ENCODE assay signal across 29 cellular contexts in genomic region chr20:44709797-44710196, GRCh38. TPM values are rescaled to one million over a fixed set of nuclear protein-coding genes. Genes with fewer than 3 reads are reported as not detected.
"Had no signal": no experiment of that assay in that cellular context is flagged by ENCODE, and none has a peak within 500 bp of the region (broad histone marks: within the 10 kb centered on the region; RNA-seq: fewer than 3 reads in every experiment).

No MANE protein-coding gene starts in this region.

- H3K9me3 Mint-ChIP-seq: activated B cell treated with CpG ODN at 0.5 μM for 24 hours; activated CD4-positive, alpha-beta memory T cell treated with anti-CD3 and anti-CD28 coated beads for 36 hours; activated CD4-positive, alpha-beta T cell treated with anti-CD3 and anti-CD28 coated beads, Interleukin-2, amount 10 ng/mL, durations not matched to agents 24 days and 14 days; activated naive CD4-positive, alpha-beta T cell treated with anti-CD3 and anti-CD28 coated beads for 36 hours; activated T-helper 17 cell treated with anti-CD3 and anti-CD28 coated beads, Interleukin-2, amount 50 U/mL, for 72 hours; brain; central memory CD8-positive, alpha-beta T cell had no signal

- DNase-seq: activated B cell treated with CpG ODN at 0.5 μM for 24 hours; activated CD4-positive, alpha-beta memory T cell treated with anti-CD3 and anti-CD28 coated beads for 36 hours; activated CD4-positive, alpha-beta T cell treated with anti-CD3 and anti-CD28 coated beads for 1 hour; activated CD4-positive, alpha-beta T cell treated with anti-CD3 and anti-CD28 coated beads, Interleukin-2, amount 10 ng/mL, durations not matched to agents 24 days and 14 days; activated CD8-positive, alpha-beta memory T cell treated with anti-CD3 and anti-CD28 coated beads for 24 hours; activated gamma-delta T cell; activated naive CD4-positive, alpha-beta T cell treated with anti-CD3 and anti-CD28 coated beads for 36 hours; activated T-cell treated with anti-CD3 and anti-CD28 coated beads, Interleukin-2, amount 50 U/mL, for 48 hours; amygdala; Kasumi-1; KBM-7; NCI-H1092; NCI-H1417; NCI-H1930; NCI-H2107; NCI-H2171 treated with DMSO at 0.1 percent for 48 hours; NCI-H226; NCI-H526; NCI-H774; SHP77; T-helper 17 cell; T-helper 9 cell had no signal

- H3K27ac ChIP-seq: RWPE1 had no signal

- ATAC-seq: activated T-helper 17 cell treated with anti-CD3 and anti-CD28 coated beads, Interleukin-2, amount 50 U/mL, for 72 hours; T-helper 17 cell had no signal

- H3K4me3 Mint-ChIP-seq: activated B cell treated with CpG ODN at 0.5 μM for 24 hours; activated CD4-positive, alpha-beta memory T cell treated with anti-CD3 and anti-CD28 coated beads for 36 hours; activated CD4-positive, alpha-beta T cell treated with anti-CD3 and anti-CD28 coated beads, Interleukin-2, amount 10 ng/mL, durations not matched to agents 24 days and 14 days; activated naive CD4-positive, alpha-beta T cell treated with anti-CD3 and anti-CD28 coated beads for 36 hours; activated naive CD8-positive, alpha-beta T cell; activated T-helper 17 cell treated with anti-CD3 and anti-CD28 coated beads, Interleukin-2, amount 50 U/mL, for 72 hours; brain; central memory CD8-positive, alpha-beta T cell; T-helper 17 cell had no signal

- H3K27ac Mint-ChIP-seq: activated B cell treated with CpG ODN at 0.5 μM for 24 hours; activated CD4-positive, alpha-beta memory T cell treated with anti-CD3 and anti-CD28 coated beads for 36 hours; activated CD4-positive, alpha-beta T cell treated with anti-CD3 and anti-CD28 coated beads, Interleukin-2, amount 10 ng/mL, durations not matched to agents 24 days and 14 days; activated naive CD4-positive, alpha-beta T cell treated with anti-CD3 and anti-CD28 coated beads for 36 hours; activated naive CD8-positive, alpha-beta T cell; activated T-helper 17 cell treated with anti-CD3 and anti-CD28 coated beads, Interleukin-2, amount 50 U/mL, for 72 hours; brain; T-helper 17 cell had no signal

- H3K27me3 Mint-ChIP-seq: activated CD4-positive, alpha-beta T cell treated with anti-CD3 and anti-CD28 coated beads, Interleukin-2, amount 10 ng/mL, durations not matched to agents 24 days and 14 days; activated T-helper 17 cell treated with anti-CD3 and anti-CD28 coated beads, Interleukin-2, amount 50 U/mL, for 72 hours had no signal

- H3K4me1 Mint-ChIP-seq: activated B cell treated with CpG ODN at 0.5 μM for 24 hours; activated CD4-positive, alpha-beta T cell treated with anti-CD3 and anti-CD28 coated beads, Interleukin-2, amount 10 ng/mL, durations not matched to agents 24 days and 14 days; activated T-helper 17 cell treated with anti-CD3 and anti-CD28 coated beads, Interleukin-2, amount 50 U/mL, for 72 hours; central memory CD8-positive, alpha-beta T cell had no signal

- H3K36me3 Mint-ChIP-seq: activated CD4-positive, alpha-beta memory T cell treated with anti-CD3 and anti-CD28 coated beads for 36 hours; activated naive CD8-positive, alpha-beta T cell; brain had no signal

RNA-seq across cellular contexts. Expression of gene CCN5, which starts 5.4 kb away (rescaled TPM):
- total RNA-seq: activated B cell treated with CpG ODN at 0.5 μM for 24 hours; activated CD4-positive, alpha-beta memory T cell treated with anti-CD3 and anti-CD28 coated beads for 36 hours; activated CD4-positive, alpha-beta T cell treated with anti-CD3 and anti-CD28 coated beads, Interleukin-2, amount 10 ng/mL, durations not matched to agents 24 days and 14 days; activated naive CD4-positive, alpha-beta T cell treated with anti-CD3 and anti-CD28 coated beads for 36 hours; activated T-helper 17 cell treated with anti-CD3 and anti-CD28 coated beads, Interleukin-2, amount 50 U/mL, for 72 hours; astrocyte; OCI-LY7; T-helper 17 cell had no signal

RNA-seq across cellular contexts. Expression of gene KCNK15, which starts 35.9 kb away (rescaled TPM):
- total RNA-seq: OCI-LY7, T-helper 17 cell had no signal
